1 cellular context compared by ENCODE assay signal in the genomic region with DNA sequence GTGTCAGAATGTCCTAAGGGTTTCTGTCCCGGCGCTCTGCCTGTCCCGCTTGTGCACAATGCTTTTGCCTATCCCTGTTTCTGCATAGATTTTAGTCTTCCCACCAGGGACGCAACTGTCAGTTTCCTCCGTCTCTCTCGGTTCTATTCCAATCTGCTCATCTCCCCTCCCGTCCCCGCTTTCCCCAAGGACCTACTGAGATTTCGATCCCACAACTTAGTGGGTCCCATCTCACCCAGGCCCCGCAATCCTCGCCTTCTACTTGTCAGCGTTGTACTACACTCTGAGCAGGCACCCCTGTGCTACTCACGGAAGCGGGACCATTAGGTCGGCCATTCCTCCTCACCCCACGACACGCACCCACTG.
A peak's percentile ranks its signal among the peaks of the same experiment; 100 is the strongest.
TF ChIP-seq lines count a peak whose summit lies in the region.

No MANE protein-coding gene starts in this region.

TF ChIP-seq in H1, 55 proteins besides CTCF, POLR2A, EP300 and RAD21:
- no peak for TF ChIP-seq SUZ12 (IDR thresholded peaks at IDR 0.05; ENCODE audit: low read length)
- TF ChIP-seq YY1 (IDR thresholded peaks at IDR 0.05; ENCODE audit: low read depth, low read length) = peak; percentile 73; the same call in 1 of the 2 replicates
- TF ChIP-seq SAP30 (IDR thresholded peaks at IDR 0.05; ENCODE audit: insufficient read depth, insufficient replicate concordance, low read length) = peak; percentile 85
- TF ChIP-seq, protein P1, sequence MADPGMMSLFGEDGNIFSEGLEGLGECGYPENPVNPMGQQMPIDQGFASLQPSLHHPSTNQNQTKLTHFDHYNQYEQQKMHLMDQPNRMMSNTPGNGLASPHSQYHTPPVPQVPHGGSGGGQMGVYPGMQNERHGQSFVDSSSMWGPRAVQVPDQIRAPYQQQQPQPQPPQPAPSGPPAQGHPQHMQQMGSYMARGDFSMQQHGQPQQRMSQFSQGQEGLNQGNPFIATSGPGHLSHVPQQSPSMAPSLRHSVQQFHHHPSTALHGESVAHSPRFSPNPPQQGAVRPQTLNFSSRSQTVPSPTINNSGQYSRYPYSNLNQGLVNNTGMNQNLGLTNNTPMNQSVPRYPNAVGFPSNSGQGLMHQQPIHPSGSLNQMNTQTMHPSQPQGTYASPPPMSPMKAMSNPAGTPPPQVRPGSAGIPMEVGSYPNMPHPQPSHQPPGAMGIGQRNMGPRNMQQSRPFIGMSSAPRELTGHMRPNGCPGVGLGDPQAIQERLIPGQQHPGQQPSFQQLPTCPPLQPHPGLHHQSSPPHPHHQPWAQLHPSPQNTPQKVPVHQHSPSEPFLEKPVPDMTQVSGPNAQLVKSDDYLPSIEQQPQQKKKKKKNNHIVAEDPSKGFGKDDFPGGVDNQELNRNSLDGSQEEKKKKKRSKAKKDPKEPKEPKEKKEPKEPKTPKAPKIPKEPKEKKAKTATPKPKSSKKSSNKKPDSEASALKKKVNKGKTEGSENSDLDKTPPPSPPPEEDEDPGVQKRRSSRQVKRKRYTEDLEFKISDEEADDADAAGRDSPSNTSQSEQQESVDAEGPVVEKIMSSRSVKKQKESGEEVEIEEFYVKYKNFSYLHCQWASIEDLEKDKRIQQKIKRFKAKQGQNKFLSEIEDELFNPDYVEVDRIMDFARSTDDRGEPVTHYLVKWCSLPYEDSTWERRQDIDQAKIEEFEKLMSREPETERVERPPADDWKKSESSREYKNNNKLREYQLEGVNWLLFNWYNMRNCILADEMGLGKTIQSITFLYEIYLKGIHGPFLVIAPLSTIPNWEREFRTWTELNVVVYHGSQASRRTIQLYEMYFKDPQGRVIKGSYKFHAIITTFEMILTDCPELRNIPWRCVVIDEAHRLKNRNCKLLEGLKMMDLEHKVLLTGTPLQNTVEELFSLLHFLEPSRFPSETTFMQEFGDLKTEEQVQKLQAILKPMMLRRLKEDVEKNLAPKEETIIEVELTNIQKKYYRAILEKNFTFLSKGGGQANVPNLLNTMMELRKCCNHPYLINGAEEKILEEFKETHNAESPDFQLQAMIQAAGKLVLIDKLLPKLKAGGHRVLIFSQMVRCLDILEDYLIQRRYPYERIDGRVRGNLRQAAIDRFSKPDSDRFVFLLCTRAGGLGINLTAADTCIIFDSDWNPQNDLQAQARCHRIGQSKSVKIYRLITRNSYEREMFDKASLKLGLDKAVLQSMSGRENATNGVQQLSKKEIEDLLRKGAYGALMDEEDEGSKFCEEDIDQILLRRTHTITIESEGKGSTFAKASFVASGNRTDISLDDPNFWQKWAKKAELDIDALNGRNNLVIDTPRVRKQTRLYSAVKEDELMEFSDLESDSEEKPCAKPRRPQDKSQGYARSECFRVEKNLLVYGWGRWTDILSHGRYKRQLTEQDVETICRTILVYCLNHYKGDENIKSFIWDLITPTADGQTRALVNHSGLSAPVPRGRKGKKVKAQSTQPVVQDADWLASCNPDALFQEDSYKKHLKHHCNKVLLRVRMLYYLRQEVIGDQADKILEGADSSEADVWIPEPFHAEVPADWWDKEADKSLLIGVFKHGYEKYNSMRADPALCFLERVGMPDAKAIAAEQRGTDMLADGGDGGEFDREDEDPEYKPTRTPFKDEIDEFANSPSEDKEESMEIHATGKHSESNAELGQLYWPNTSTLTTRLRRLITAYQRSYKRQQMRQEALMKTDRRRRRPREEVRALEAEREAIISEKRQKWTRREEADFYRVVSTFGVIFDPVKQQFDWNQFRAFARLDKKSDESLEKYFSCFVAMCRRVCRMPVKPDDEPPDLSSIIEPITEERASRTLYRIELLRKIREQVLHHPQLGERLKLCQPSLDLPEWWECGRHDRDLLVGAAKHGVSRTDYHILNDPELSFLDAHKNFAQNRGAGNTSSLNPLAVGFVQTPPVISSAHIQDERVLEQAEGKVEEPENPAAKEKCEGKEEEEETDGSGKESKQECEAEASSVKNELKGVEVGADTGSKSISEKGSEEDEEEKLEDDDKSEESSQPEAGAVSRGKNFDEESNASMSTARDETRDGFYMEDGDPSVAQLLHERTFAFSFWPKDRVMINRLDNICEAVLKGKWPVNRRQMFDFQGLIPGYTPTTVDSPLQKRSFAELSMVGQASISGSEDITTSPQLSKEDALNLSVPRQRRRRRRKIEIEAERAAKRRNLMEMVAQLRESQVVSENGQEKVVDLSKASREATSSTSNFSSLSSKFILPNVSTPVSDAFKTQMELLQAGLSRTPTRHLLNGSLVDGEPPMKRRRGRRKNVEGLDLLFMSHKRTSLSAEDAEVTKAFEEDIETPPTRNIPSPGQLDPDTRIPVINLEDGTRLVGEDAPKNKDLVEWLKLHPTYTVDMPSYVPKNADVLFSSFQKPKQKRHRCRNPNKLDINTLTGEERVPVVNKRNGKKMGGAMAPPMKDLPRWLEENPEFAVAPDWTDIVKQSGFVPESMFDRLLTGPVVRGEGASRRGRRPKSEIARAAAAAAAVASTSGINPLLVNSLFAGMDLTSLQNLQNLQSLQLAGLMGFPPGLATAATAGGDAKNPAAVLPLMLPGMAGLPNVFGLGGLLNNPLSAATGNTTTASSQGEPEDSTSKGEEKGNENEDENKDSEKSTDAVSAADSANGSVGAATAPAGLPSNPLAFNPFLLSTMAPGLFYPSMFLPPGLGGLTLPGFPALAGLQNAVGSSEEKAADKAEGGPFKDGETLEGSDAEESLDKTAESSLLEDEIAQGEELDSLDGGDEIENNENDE (IDR thresholded peaks at IDR 0.05; ENCODE audit: insufficient replicate concordance, low read length) = no peak
